In genomic region chr2:156329031-156329921, GRCh38 we compare ENCODE assay signal across 10 cellular contexts. TPM values are rescaled to one million over a fixed set of nuclear protein-coding genes. Genes with fewer than 3 reads are reported as not detected.
DNase-seq lines count a peak whose midpoint lies in the region; ATAC-seq and TF ChIP-seq lines count a peak whose summit lies in the region.
"Had no signal": no experiment of that assay in that cellular context is flagged by ENCODE, and none has a peak within 500 bp of the region (broad histone marks: within the 10 kb centered on the region; RNA-seq: fewer than 3 reads in every experiment).

No MANE protein-coding gene starts in this region.

- H3K27ac Mint-ChIP-seq in CD8-positive, alpha-beta T cell: peak overlapping the region; percentile 82
- peak overlapping the region in 1 of 3 experiments; percentile 52; a peak in 1 of 7 replicates for H3K27ac Mint-ChIP-seq in H9
- peak overlapping the region; percentile 75 to 100 for H3K27ac Mint-ChIP-seq in effector memory CD8-positive, alpha-beta T cell
- peak overlapping the region in 1 of 2 donors; percentile 6 for H3K27ac Mint-ChIP-seq in natural killer cell treated with Interleukin-12 subunit alpha and Interleukin-12 subunit beta and Interleukin-15 and Interleukin-18, amount 100 ng/mL, for 72 hours

- no peaks in the 10 kb centered on the region for H3K36me3 ChIP-seq in CD8-positive, alpha-beta T cell (ENCODE audit: insufficient read depth, low read length)

- peaks cover 21% of the 10 kb centered on the region for H3K4me1 ChIP-seq in CD8-positive, alpha-beta T cell (ENCODE audit: insufficient read depth, low read length)
- H3K4me1 ChIP-seq in H9 (ENCODE audit: insufficient read depth, low read length): peaks cover 5% of the 10 kb centered on the region

- H4K91ac ChIP-seq in H9 (ENCODE audit: insufficient read length, low read depth, low read length): no peak overlapping the region

- no peaks in the 10 kb centered on the region for H3K79me1 ChIP-seq in H9 (ENCODE audit: insufficient read depth, low read depth, low read length, poor library complexity, severe bottlenecking)

- peak overlapping the region; percentile 81 for H3K14ac ChIP-seq in H9 (ENCODE audit: insufficient read depth, low read length)

- H4K5ac ChIP-seq in H9 (ENCODE audit: insufficient read length, low read depth, low read length): no peak overlapping the region

- H2BK15ac ChIP-seq in H9 (ENCODE audit: low read depth, low read length): no peak overlapping the region

- intact Hi-C loops in CD8-positive, alpha-beta T cell (cut with DNase I, micrococcal nuclease): no loop called here

- H2AK5ac ChIP-seq in H9 (ENCODE audit: insufficient read length, low read length): no peak overlapping the region

- no peak overlapping the region for H2BK5ac ChIP-seq in H9 (ENCODE audit: insufficient read length, low read length)

- no peaks in the 10 kb centered on the region for H3K9me3 ChIP-seq in CD8-positive, alpha-beta T cell (ENCODE audit: low read length)
- no peaks in the 10 kb centered on the region for H3K9me3 ChIP-seq in H9 (ENCODE audit: control insufficient read depth, low read depth, low read length)

- peak in 2 of 7 experiments; percentile 38 to 49 for DNase-seq in CD8-positive, alpha-beta T cell
- DNase-seq in H9: peak; percentile 49
- DNase-seq in effector memory CD8-positive, alpha-beta T cell: peak in 1 of 3 experiments; percentile 32
- no peak for DNase-seq in natural killer cell treated with Interleukin-12 subunit alpha and Interleukin-12 subunit beta and Interleukin-15 and Interleukin-18, amount 100 ng/mL, for 72 hours (ENCODE audit: low spot score)
- DNase-seq in H4 (ENCODE audit: low spot score): no peak
- DNase-seq in NCI-H2227 treated with DMSO at 0.1 percent for 48 hours (lab: John Stamatoyannopoulos, UW): no peak
- DNase-seq in NCI-H82 (lab: John Stamatoyannopoulos, UW): no peak
- DNase-seq: activated CD4-positive, alpha-beta T cell treated with anti-CD3 and anti-CD28 coated beads for 48 hours; NCI-H524 treated with DMSO at 0.1 percent for 48 hours had no signal

- H3K27me3 ChIP-seq in CD8-positive, alpha-beta T cell (ENCODE audit: insufficient read depth, low read length): no peaks in the 10 kb centered on the region
- H3K27me3 ChIP-seq in H9 (ENCODE audit: insufficient read depth, low read length): peaks cover 63% of the 10 kb centered on the region

- H3K23me2 ChIP-seq in H9 (ENCODE audit: insufficient read length, low read depth, low read length, poor library complexity, severe bottlenecking): peaks cover 35% of the 10 kb centered on the region

- no peak overlapping the region for H2BK12ac ChIP-seq in H9 (ENCODE audit: insufficient read length, low read depth, low read length)

- H3K4ac ChIP-seq in H9 (ENCODE audit: low read depth, low read length): no peak overlapping the region

- no peak for TF ChIP-seq CTCF in CD8-positive, alpha-beta T cell (IDR thresholded peaks at IDR 0.05)
- no peak for TF ChIP-seq CTCF in H9 (conservative IDR thresholded peaks at IDR 0.05)

- H3K4me3 Mint-ChIP-seq in CD8-positive, alpha-beta T cell: peak overlapping the region; percentile 90
- H3K4me3 Mint-ChIP-seq in H9: peak overlapping the region in 1 of 2 experiments; percentile 68; a peak in 3 of 5 replicates
- peak overlapping the region; percentile 31 to 51 for H3K4me3 Mint-ChIP-seq in effector memory CD8-positive, alpha-beta T cell
- peak overlapping the region; percentile 54 for H3K4me3 Mint-ChIP-seq in natural killer cell treated with Interleukin-12 subunit alpha and Interleukin-12 subunit beta and Interleukin-15 and Interleukin-18, amount 100 ng/mL, for 72 hours

- no peak overlapping the region for H2BK120ac ChIP-seq in H9 (ENCODE audit: low read depth, low read length, poor library complexity, severe bottlenecking)

- H3K36me3 Mint-ChIP-seq in CD8-positive, alpha-beta T cell: peaks cover 62% of the 10 kb centered on the region
- peaks cover 0 to 5% (median 2%) of the 10 kb centered on the region in 3 experiments; a peak in 4 of 7 replicates for H3K36me3 Mint-ChIP-seq in H9 (ENCODE audit: insufficient read depth in 1 of 3, low read depth in 3 of 3)
- peaks cover 100% of the 10 kb centered on the region for H3K36me3 Mint-ChIP-seq in effector memory CD8-positive, alpha-beta T cell (ENCODE audit: insufficient read depth)
- H3K36me3 Mint-ChIP-seq in natural killer cell treated with Interleukin-12 subunit alpha and Interleukin-12 subunit beta and Interleukin-15 and Interleukin-18, amount 100 ng/mL, for 72 hours: peaks cover 20% of the 10 kb centered on the region

- CTCF ChIA-PET in CD8-positive, alpha-beta T cell (lab: Charles Lee): interaction anchor here (1.0 kb wide), 1 partner anchor 261 kb away, joined by 4 read pairs; no protein-coding TSS in a partner anchor

- H3K4me1 Mint-ChIP-seq in CD8-positive, alpha-beta T cell (ENCODE audit: low read depth): peaks cover 34% of the 10 kb centered on the region
- H3K4me1 Mint-ChIP-seq in H9: peaks cover 26 to 47% of the 10 kb centered on the region in 2 experiments
- H3K4me1 Mint-ChIP-seq in effector memory CD8-positive, alpha-beta T cell (ENCODE audit: low read depth in 2 of 2): peaks cover 34 to 38% of the 10 kb centered on the region in 2 donors
- H3K4me1 Mint-ChIP-seq in natural killer cell treated with Interleukin-12 subunit alpha and Interleukin-12 subunit beta and Interleukin-15 and Interleukin-18, amount 100 ng/mL, for 72 hours (ENCODE audit: low read depth in 2 of 2): peaks cover 35 to 43% of the 10 kb centered on the region in 2 donors

- H3K4me3 ChIP-seq in CD8-positive, alpha-beta T cell (ENCODE audit: low read depth, low read length): no peak overlapping the region

- H3T11ph ChIP-seq in H9 (ENCODE audit: low read length): no peak overlapping the region

- H3K9ac ChIP-seq in H9 (ENCODE audit: extremely low read depth, insufficient read length, low read length): no peak overlapping the region

- no peaks in the 10 kb centered on the region for H3K9me3 Mint-ChIP-seq in CD8-positive, alpha-beta T cell
- no peaks in the 10 kb centered on the region; a peak in 1 of 5 replicates for H3K9me3 Mint-ChIP-seq in H9
- no peaks in the 10 kb centered on the region for H3K9me3 Mint-ChIP-seq in effector memory CD8-positive, alpha-beta T cell
- no peaks in the 10 kb centered on the region for H3K9me3 Mint-ChIP-seq in natural killer cell treated with Interleukin-12 subunit alpha and Interleukin-12 subunit beta and Interleukin-15 and Interleukin-18, amount 100 ng/mL, for 72 hours

- peak overlapping the region; percentile 39 for H3K4me2 ChIP-seq in H9 (ENCODE audit: insufficient read depth, insufficient read length, low read length)

- no peak overlapping the region for H3K27ac ChIP-seq in CD8-positive, alpha-beta T cell (ENCODE audit: low read depth, low read length)
- no peak overlapping the region for H3K27ac ChIP-seq in H9 (ENCODE audit: insufficient read length, low read depth, low read length)

- no peak overlapping the region for H2AFZ ChIP-seq in H9 (ENCODE audit: low read length)

- no CpG with 5 or more reads among the region's 64 CpGs for WGBS in H9 (ENCODE audit: extremely low coverage, insufficient read length, low lambda C conversion rate)

- H2BK20ac ChIP-seq in H9 (ENCODE audit: low read depth, low read length, poor library complexity, severe bottlenecking): no peak overlapping the region

- H3K23ac ChIP-seq in H9 (ENCODE audit: insufficient read length, low read depth, low read length): no peak overlapping the region

- POLR2A ChIA-PET in CD8-positive, alpha-beta T cell (lab: Charles Lee): interaction anchor here (1.5 kb wide), 1 partner anchor 71 kb away, joined by 8 read pairs; no protein-coding TSS in a partner anchor

- H4K20me1 ChIP-seq in H9 (ENCODE audit: control insufficient read depth, insufficient read depth, insufficient read length): no peaks in the 10 kb centered on the region

- H3K18ac ChIP-seq in H9 (ENCODE audit: insufficient read length, low read depth, low read length): peak overlapping the region; percentile 58

- ATAC-seq in CD8-positive, alpha-beta T cell: no peak
- no peak for ATAC-seq in effector memory CD8-positive, alpha-beta T cell (replicated peaks)
- ATAC-seq in natural killer cell treated with Interleukin-12 subunit alpha and Interleukin-12 subunit beta and Interleukin-15 and Interleukin-18, amount 100 ng/mL, for 72 hours: no peak
- no peak for ATAC-seq in HG03097 (IDR thresholded peaks at IDR 0.05; ENCODE audit: low FRiP score, unreplicated experiment)

- no peak overlapping the region for H3K56ac ChIP-seq in H9 (ENCODE audit: insufficient read length, low read depth, low read length)

- H4K8ac ChIP-seq in H9 (replicated peaks; ENCODE audit: insufficient read length, low read depth, low read length): no peak overlapping the region

- H3K27me3 Mint-ChIP-seq in CD8-positive, alpha-beta T cell (ENCODE audit: low read depth): peaks cover 48% of the 10 kb centered on the region
- H3K27me3 Mint-ChIP-seq in H9 (ENCODE audit: low read depth): peaks cover 65% of the 10 kb centered on the region
- H3K27me3 Mint-ChIP-seq in effector memory CD8-positive, alpha-beta T cell: peaks cover 0 to 19% of the 10 kb centered on the region in 2 donors
- peaks cover 31 to 38% of the 10 kb centered on the region in 2 donors for H3K27me3 Mint-ChIP-seq in natural killer cell treated with Interleukin-12 subunit alpha and Interleukin-12 subunit beta and Interleukin-15 and Interleukin-18, amount 100 ng/mL, for 72 hours

- no peaks in the 10 kb centered on the region for H3K79me2 ChIP-seq in H9 (ENCODE audit: insufficient read depth, low read length)

RNA-seq across cellular contexts. Expression of gene NR4A2, which starts 3.2 kb away (rescaled TPM):
- total RNA-seq in CD8-positive, alpha-beta T cell: 100 to 1,000 TPM; 777 to 796 TPM
- total RNA-seq in H9 (2021): 1.5 and 2.0 TPM in 2 replicates
- total RNA-seq in natural killer cell treated with Interleukin-12 subunit alpha and Interleukin-12 subunit beta and Interleukin-15 and Interleukin-18, amount 100 ng/mL, for 72 hours: 1 to 10 TPM; 2.7 to 4.2 TPM
- total RNA-seq in H4 (2014; rRNA removed; shearing (Covaris generic)): 0.70 TPM in 1 of 2 replicates, not detected in the other

Comparison
In these comparisons a context has a peak if more than half of its experiments do, and no peak if none do; other contexts are left out.
1. RNA of gene NR4A2, which starts 3.2 kb away (total RNA-seq): 777 to 796 TPM in CD8-positive, alpha-beta T cell; 2.7 to 4.2 TPM in natural killer cell treated with Interleukin-12 subunit alpha and Interleukin-12 subunit beta and Interleukin-15 and Interleukin-18, amount 100 ng/mL, for 72 hours, 1.5 to 2.0 TPM in H9 and 0.70 TPM in H4; every median in the first group is over 100 times any median in the second.